ENCODE assay signal across 31 cellular contexts in genomic region chr2:79874015-79874414, GRCh38.
"Had no signal": no experiment of that assay in that cellular context is flagged by ENCODE, and none has a peak within 500 bp of the region (broad histone marks: within the 10 kb centered on the region; RNA-seq: fewer than 3 reads in every experiment).

No MANE protein-coding gene starts in this region.

- H3K4me3 ChIP-seq: body of pancreas, esophagus muscularis mucosa, gastrocnemius medialis had no signal

- H3K36me3 ChIP-seq: esophagus muscularis mucosa, gastrocnemius medialis, WERI-Rb-1 had no signal

- ATAC-seq: activated CD4-positive, CD25-positive, alpha-beta regulatory T cell treated with anti-CD3 and anti-CD28 coated beads, Interleukin-2, amount 50 U/mL, for 24 hours; activated CD8-positive, alpha-beta T cell treated with anti-CD3 and anti-CD28 coated beads for 36 hours; activated T-cell treated with anti-CD3 and anti-CD28 coated beads, Interleukin-2, amount 50 U/mL, for 4 hours; activated T-helper 17 cell treated with anti-CD3 and anti-CD28 coated beads, Interleukin-2, amount 50 U/mL, for 72 hours; body of pancreas; effector memory CD8-positive, alpha-beta T cell; foreskin keratinocyte; gastrocnemius medialis; T-helper 17 cell had no signal

- DNase-seq: activated B cell treated with CpG ODN at 0.5 μM for 24 hours; activated CD4-positive, alpha-beta T cell treated with anti-CD3 and anti-CD28 coated beads for 48 hours; activated CD4-positive, alpha-beta T cell treated with anti-CD3 and anti-CD28 coated beads, Interleukin-2, amount 50 U/mL, for 1 hour; activated CD4-positive, alpha-beta T cell treated with anti-CD3 and anti-CD28 coated beads, Interleukin-2, amount 50 U/mL, for 48 hours; activated CD8-positive, alpha-beta memory T cell treated with anti-CD3 and anti-CD28 coated beads for 24 hours; activated CD8-positive, alpha-beta T cell treated with anti-CD3 and anti-CD28 coated beads for 36 hours; activated effector memory CD4-positive, alpha-beta T cell treated with Interleukin-2 at 50 U/mL for 16 hours; activated gamma-delta T cell treated with Interleukin-2 at 50 U/mL for 16 hours; activated naive CD4-positive, alpha-beta T cell treated with anti-CD3 and anti-CD28 coated beads, Interleukin-2, amount 50 U/mL, for 16 hours; activated naive CD4-positive, alpha-beta T cell treated with Interleukin-2 at 50 U/mL for 16 hours; activated T-cell treated with anti-CD3 and anti-CD28 coated beads, Interleukin-2, amount 50 U/mL, for 4 hours; amniotic stem cell; aorta; body of pancreas; caudate nucleus; cortex of kidney; dermis blood vessel endothelial cell; effector CD4-positive, alpha-beta T cell; effector memory CD8-positive, alpha-beta T cell; erythroblast; foreskin keratinocyte; gastrocnemius medialis; glutamatergic neuron; T-helper 1 cell; T-helper 17 cell; T1000; WERI-Rb-1 had no signal

- H3K9me3 ChIP-seq: body of pancreas, esophagus muscularis mucosa, gastrocnemius medialis had no signal

- H3K4me1 ChIP-seq: body of pancreas, esophagus muscularis mucosa, foreskin keratinocyte, gastrocnemius medialis had no signal

- FAIRE-seq: colon had no signal

- H3K27ac ChIP-seq: body of pancreas, esophagus muscularis mucosa, foreskin keratinocyte, gastrocnemius medialis, WERI-Rb-1 had no signal
